In the genomic region with DNA sequence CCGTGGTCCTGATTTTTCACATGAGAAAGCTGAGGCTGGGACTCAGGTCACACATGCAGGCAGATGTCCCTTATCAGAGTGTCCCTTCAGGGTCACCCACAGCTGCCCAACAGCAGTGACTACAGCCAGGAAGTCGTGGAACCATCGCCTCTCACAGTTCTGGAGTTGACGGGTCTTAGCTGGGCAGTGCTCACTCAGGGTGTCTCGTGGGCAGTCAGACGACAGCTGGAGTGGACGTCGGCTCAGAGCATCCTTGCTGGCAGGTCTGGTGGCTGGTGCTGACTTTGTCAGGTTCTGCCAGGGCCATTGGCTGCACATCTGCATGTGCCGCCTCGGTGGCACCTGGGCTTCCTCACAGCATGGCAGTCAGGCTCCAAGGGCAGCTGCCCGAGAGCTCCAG, we compare ENCODE assay signal across 27 cellular contexts. TPM values are rescaled to one million over a fixed set of nuclear protein-coding genes. Genes with fewer than 3 reads are reported as not detected.
DNase-seq lines count a peak whose midpoint lies in the region; ATAC-seq and TF ChIP-seq lines count a peak whose summit lies in the region.
"Had no signal": no experiment of that assay in that cellular context is flagged by ENCODE, and none has a peak within 500 bp of the region (broad histone marks: within the 10 kb centered on the region; RNA-seq: fewer than 3 reads in every experiment).

No MANE protein-coding gene starts in this region.

- H3K4me1 ChIP-seq in Peyer's patch (peaks cover 0 to 35% (median 0%) of the 10 kb centered on the region in 4 donors), spleen (no peaks in the 10 kb centered on the region)

- TF ChIP-seq POLR2A in Peyer's patch (IDR thresholded peaks at IDR 0.05): no peak
- no peak for TF ChIP-seq POLR2A in spleen (IDR thresholded peaks at IDR 0.05)

- H3K4me3 Mint-ChIP-seq in activated T-cell treated with anti-CD3 and anti-CD28 coated beads, Interleukin-2, amount 50 U/mL, for 72 hours: no peak overlapping the region
- H3K4me3 Mint-ChIP-seq: activated naive CD8-positive, alpha-beta T cell had no signal

- intact Hi-C loops in spleen (cut with DNase I; ENCODE audit: low total_unique reads): no loop called here

- no peaks in the 10 kb centered on the region for H3K36me3 Mint-ChIP-seq in activated T-cell treated with anti-CD3 and anti-CD28 coated beads, Interleukin-2, amount 50 U/mL, for 72 hours (ENCODE audit: insufficient read depth in 2 of 2)
- H3K36me3 Mint-ChIP-seq: activated naive CD8-positive, alpha-beta T cell had no signal

- WGBS in spleen, 5 donors: 86 to 91% (median 87%) methylated on average over 6 to 11 of the region's 11 CpGs

- H3K9me3 ChIP-seq in Peyer's patch: peaks cover 0 to 4% (median 0%) of the 10 kb centered on the region in 4 donors
- H3K9me3 ChIP-seq in spleen: peaks cover 0 to 4% (median 0%) of the 10 kb centered on the region in 8 donors
- H3K9me3 ChIP-seq: mucosa of descending colon had no signal

- peak; percentile 8 to 9 for DNase-seq in activated T-cell treated with anti-CD3 and anti-CD28 coated beads, Interleukin-2, amount 50 U/mL, for 48 hours
- DNase-seq in activated T-cell treated with anti-CD3 and anti-CD28 coated beads, Interleukin-2, amount 50 U/mL, for 72 hours: no peak
- DNase-seq in Peyer's patch (peak in 2 of 3 donors; percentile 12 to 33), islet precursor cell (peak; percentile 32), spleen (peak; percentile 66), NOMO-1 treated with dmso at 0.1 percent for 144 hours (lab: John Stamatoyannopoulos, UW; ENCODE audit: unreplicated experiment) (no peak)
- DNase-seq in stimulated activated CD4-positive, alpha-beta T cell treated with anti-CD3 and anti-CD28 coated beads, Interleukin-1b, Interleukin-23, amount 100 ng/mL, for 48 hours: no peak
- DNase-seq: COR-L47; effector CD8-positive, alpha-beta T cell; esophagus squamous epithelium; mucosa of descending colon; NCI-H1092 treated with DMSO at 0.1 percent for 48 hours; NCI-H2029 treated with DMSO at 0.1 percent for 48 hours; PC-9; stimulated activated CD4-positive, alpha-beta T cell treated with anti-CD3 and anti-CD28 coated beads, Interleukin-12 subunit alpha, Interleukin-12 subunit beta, amount 100 ng/mL, for 4 hours had no signal

- no peak overlapping the region for H3K27ac ChIP-seq in Peyer's patch
- no peak overlapping the region for H3K27ac ChIP-seq in spleen
- H3K27ac ChIP-seq: esophagus squamous epithelium, PC-9 had no signal

- no peak overlapping the region for H3K27ac Mint-ChIP-seq in activated T-cell treated with anti-CD3 and anti-CD28 coated beads, Interleukin-2, amount 50 U/mL, for 72 hours
- H3K27ac Mint-ChIP-seq: activated naive CD8-positive, alpha-beta T cell had no signal

- no peaks in the 10 kb centered on the region for H3K9me3 Mint-ChIP-seq in activated T-cell treated with anti-CD3 and anti-CD28 coated beads, Interleukin-2, amount 50 U/mL, for 72 hours

- H3K36me3 ChIP-seq in Peyer's patch (no peaks in the 10 kb centered on the region), spleen (no peaks in the 10 kb centered on the region)
- H3K36me3 ChIP-seq: esophagus squamous epithelium had no signal

- H3K4me1 Mint-ChIP-seq in activated T-cell treated with anti-CD3 and anti-CD28 coated beads, Interleukin-2, amount 50 U/mL, for 72 hours (ENCODE audit: low read depth): no peaks in the 10 kb centered on the region

- H3K27me3 Mint-ChIP-seq in activated T-cell treated with anti-CD3 and anti-CD28 coated beads, Interleukin-2, amount 50 U/mL, for 72 hours (ENCODE audit: low read depth): no peaks in the 10 kb centered on the region
- H3K27me3 Mint-ChIP-seq: activated naive CD8-positive, alpha-beta T cell had no signal

- H3K27me3 ChIP-seq in Peyer's patch: no peaks in the 10 kb centered on the region
- H3K27me3 ChIP-seq in spleen (replicated peaks in 1 of 7): peaks cover 0 to 33% (median 0%) of the 10 kb centered on the region in 7 donors

- H3K4me3 ChIP-seq in Peyer's patch: no peak overlapping the region
- no peak overlapping the region for H3K4me3 ChIP-seq in spleen
- H3K4me3 ChIP-seq: esophagus squamous epithelium, mucosa of descending colon, PC-9 had no signal

- no peak for ATAC-seq in activated T-cell treated with anti-CD3 and anti-CD28 coated beads, Interleukin-2, amount 50 U/mL, for 72 hours (replicated peaks in 1 of 2)
- ATAC-seq in SK-N-SH treated with all-trans-retinoic acid at 6 μM for 48 hours: no peak
- ATAC-seq: left colon, mucosa of descending colon had no signal

- TF ChIP-seq CTCF in Peyer's patch (IDR thresholded peaks at IDR 0.05): no peak
- no peak for TF ChIP-seq CTCF in spleen (IDR thresholded peaks at IDR 0.05 in 8 of 11, conservative IDR thresholded peaks at IDR 0.05 in 3 of 11)

TF ChIP-seq in SK-N-SH treated with all-trans-retinoic acid at 6 μM for 48 hours, 23 proteins besides CTCF, POLR2A, EP300 and RAD21:
- TF ChIP-seq TOX (CRISPR knock-in tag; IDR thresholded peaks at IDR 0.05; ENCODE audit: borderline replicate concordance): no peak
- no peak for TF ChIP-seq ISL1 (CRISPR knock-in tag; IDR thresholded peaks at IDR 0.05)
- TF ChIP-seq CREB5 (CRISPR knock-in tag; IDR thresholded peaks at IDR 0.05; ENCODE audit: low read depth): no peak
- TF ChIP-seq BACH2 (CRISPR knock-in tag; IDR thresholded peaks at IDR 0.05; ENCODE audit: borderline replicate concordance): no peak
- no peak for TF ChIP-seq PPARA (CRISPR knock-in tag; IDR thresholded peaks at IDR 0.05; ENCODE audit: borderline replicate concordance)
- TF ChIP-seq ARNTL (CRISPR knock-in tag; IDR thresholded peaks at IDR 0.05; ENCODE audit: borderline replicate concordance, low read depth): no peak
- no peak for TF ChIP-seq ZNF8 (CRISPR knock-in tag; IDR thresholded peaks at IDR 0.05)
- TF ChIP-seq CSRNP3 (CRISPR knock-in tag; IDR thresholded peaks at IDR 0.05): no peak
- no peak for TF ChIP-seq POU6F1 (CRISPR knock-in tag; IDR thresholded peaks at IDR 0.05; ENCODE audit: borderline replicate concordance, low read depth)
- no peak for TF ChIP-seq ESRRG (CRISPR knock-in tag; IDR thresholded peaks at IDR 0.05)

RNA-seq across cellular contexts. Expression of gene TH, which starts 35.6 kb away (rescaled TPM):
- total RNA-seq in activated T-cell treated with anti-CD3 and anti-CD28 coated beads, Interleukin-2, amount 50 U/mL, for 72 hours: not detected
- 1 to 10 TPM in 1 of 4 donors, not detected in 3; 1.7 TPM for total RNA-seq in Peyer's patch
- total RNA-seq in spleen: 1 to 10 TPM in 1 of 7 donors, not detected in 6; 1.0 TPM
- polyA plus RNA-seq in spleen: under 1 TPM; 0.13 to 0.38 (median 0.15) TPM
- total RNA-seq: A673; astrocyte; Daoy; H4; left colon; subcutaneous adipose tissue; T-helper 2 cell treated with Interferon-gamma antibody and Interleukin-4, amounts not matched to agents 100 ng/mL and 5 ng/mL, for 36 hours had no signal
- polyA plus RNA-seq: BJ had no signal

RNA-seq across cellular contexts. Expression of gene INS, which starts 46.2 kb away (rescaled TPM):
- total RNA-seq in activated T-cell treated with anti-CD3 and anti-CD28 coated beads, Interleukin-2, amount 50 U/mL, for 72 hours: not detected
- total RNA-seq in Peyer's patch (not detected), spleen (1 to 10 TPM in 2 of 7 donors, not detected in 5; 1.3 to 1.5 TPM)
- 1 to 10 TPM; 1.3 to 2.4 (median 1.9) TPM for polyA plus RNA-seq in spleen
- total RNA-seq: A673; astrocyte; cerebellum; Daoy; esophagus squamous epithelium; glomerular endothelial cell; H4; mucosa of descending colon; PC-9; subcutaneous adipose tissue; T-helper 2 cell treated with Interferon-gamma antibody and Interleukin-4, amounts not matched to agents 100 ng/mL and 5 ng/mL, for 36 hours had no signal
- polyA plus RNA-seq: BJ had no signal

Comparison
In these comparisons a context has a peak if more than half of its experiments do, and no peak if none do; other contexts are left out.
1. DNase-seq: peak in activated T-cell treated with anti-CD3 and anti-CD28 coated beads, Interleukin-2, amount 50 U/mL, for 48 hours (2 of 2), Peyer's patch (2 of 3), islet precursor cell (single experiment) and spleen (single experiment); none in activated T-cell treated with anti-CD3 and anti-CD28 coated beads, Interleukin-2, amount 50 U/mL, for 72 hours (0 of 2), stimulated activated CD4-positive, alpha-beta T cell treated with anti-CD3 and anti-CD28 coated beads, Interleukin-1b, Interleukin-23, amount 100 ng/mL, for 48 hours (single experiment) and NOMO-1 treated with dmso at 0.1 percent for 144 hours (single experiment).